Comparison of ENCODE assay signal across 10 cellular contexts in genomic region chr2:96485350-96485749, GRCh38. TPM values are rescaled to one million over a fixed set of nuclear protein-coding genes. Genes with fewer than 3 reads are reported as not detected.
DNase-seq lines count a peak whose midpoint lies in the region; ATAC-seq, FAIRE-seq and TF ChIP-seq lines count a peak whose summit lies in the region.
"Had no signal": no experiment of that assay in that cellular context is flagged by ENCODE, and none has a peak within 500 bp of the region (broad histone marks: within the 10 kb centered on the region; RNA-seq: fewer than 3 reads in every experiment).

No MANE protein-coding gene starts in this region.

- H3K9me3 ChIP-seq in astrocyte (ENCODE audit: insufficient read depth, low read depth, low read length) (no peaks in the 10 kb centered on the region), lower lobe of right lung (no peaks in the 10 kb centered on the region), thymus (ENCODE audit: control insufficient read depth) (no peaks in the 10 kb centered on the region)

- H3K9ac ChIP-seq in astrocyte (ENCODE audit: low read length), result peak overlapping the region; percentile 77

- H3K36me3 Mint-ChIP-seq in activated T-cell treated with anti-CD3 and anti-CD28 coated beads, Interleukin-2, amount 50 U/mL, for 24 hours (ENCODE audit: low read depth), result peaks cover 8% of the 10 kb centered on the region
- H3K36me3 Mint-ChIP-seq in astrocyte (ENCODE audit: low read depth, unreplicated experiment), result no peaks in the 10 kb centered on the region
- H3K36me3 Mint-ChIP-seq: brain had no signal

- intact Hi-C loops in lower lobe of right lung (cut with DNase I), result no loop called here

- no peaks in the 10 kb centered on the region for H4K20me1 ChIP-seq in astrocyte (ENCODE audit: insufficient read depth, low read length)

- peak in 1 of 2 donors; percentile 10 for ATAC-seq in lower lobe of right lung

- H3K9me3 Mint-ChIP-seq in activated T-cell treated with anti-CD3 and anti-CD28 coated beads, Interleukin-2, amount 50 U/mL, for 24 hours, result peaks cover 2% of the 10 kb centered on the region
- H3K9me3 Mint-ChIP-seq in astrocyte (ENCODE audit: unreplicated experiment), result peaks cover 10% of the 10 kb centered on the region

- H3K4me1 Mint-ChIP-seq in activated T-cell treated with anti-CD3 and anti-CD28 coated beads, Interleukin-2, amount 50 U/mL, for 24 hours (ENCODE audit: low read depth), result peaks cover 48% of the 10 kb centered on the region
- H3K4me1 Mint-ChIP-seq in astrocyte (ENCODE audit: low read depth, unreplicated experiment), result peaks cover 6% of the 10 kb centered on the region

- H3K27ac ChIP-seq in astrocyte (ENCODE audit: low read depth, low read length) (no peak overlapping the region), lower lobe of right lung (peak overlapping the region; percentile 91), thymus (ENCODE audit: low read depth) (peak overlapping the region; percentile 90)

- no peaks in the 10 kb centered on the region for H3K79me2 ChIP-seq in astrocyte (ENCODE audit: insufficient read depth, low read length)

- H3K36me3 ChIP-seq in astrocyte (ENCODE audit: insufficient read depth, low read length) (no peaks in the 10 kb centered on the region), lower lobe of right lung (no peaks in the 10 kb centered on the region), thymus (ENCODE audit: control insufficient read depth, insufficient read depth) (no peaks in the 10 kb centered on the region)

- FAIRE-seq in astrocyte (lab: Jason Lieb, UNC), result no peak

- TF ChIP-seq CTCF in astrocyte (IDR thresholded peaks at IDR 0.05; ENCODE audit: insufficient read depth, low read depth, low read length), result no peak
- TF ChIP-seq CTCF in lower lobe of right lung (IDR thresholded peaks at IDR 0.05), result no peak

- H3K27me3 ChIP-seq in astrocyte (ENCODE audit: insufficient read depth, low read length), result no peaks in the 10 kb centered on the region
- no peaks in the 10 kb centered on the region for H3K27me3 ChIP-seq in lower lobe of right lung (ENCODE audit: low read depth)
- H3K27me3 ChIP-seq in thymus (ENCODE audit: control insufficient read depth, insufficient read depth), result no peaks in the 10 kb centered on the region

- peak overlapping the region; percentile 99 for H3K27ac Mint-ChIP-seq in activated T-cell treated with anti-CD3 and anti-CD28 coated beads, Interleukin-2, amount 50 U/mL, for 24 hours
- H3K27ac Mint-ChIP-seq in astrocyte (ENCODE audit: unreplicated experiment), result no peak overlapping the region

- no peaks in the 10 kb centered on the region for H3K27me3 Mint-ChIP-seq in activated T-cell treated with anti-CD3 and anti-CD28 coated beads, Interleukin-2, amount 50 U/mL, for 24 hours
- H3K27me3 Mint-ChIP-seq in astrocyte (ENCODE audit: low read depth, unreplicated experiment), result peaks cover 2% of the 10 kb centered on the region

- peak overlapping the region; percentile 84 for H3K4me3 Mint-ChIP-seq in activated T-cell treated with anti-CD3 and anti-CD28 coated beads, Interleukin-2, amount 50 U/mL, for 24 hours
- H3K4me3 Mint-ChIP-seq in astrocyte (ENCODE audit: unreplicated experiment), result no peak overlapping the region

- WGBS in thymus, result 86% methylated on average over 9 of the region's 9 CpGs

- H3K4me3 ChIP-seq in astrocyte (ENCODE audit: insufficient read depth, low read depth, low read length) (no peak overlapping the region), lower lobe of right lung (peak overlapping the region; percentile 58), thymus (ENCODE audit: low read length) (no peak overlapping the region)

- peak overlapping the region; percentile 90 for H3K4me2 ChIP-seq in astrocyte (ENCODE audit: low read length)

- H2AFZ ChIP-seq in astrocyte (ENCODE audit: low read depth, low read length), result no peak overlapping the region

- peaks cover 4% of the 10 kb centered on the region for H3K4me1 ChIP-seq in astrocyte (ENCODE audit: insufficient read depth, low read length)
- peaks cover 7% of the 10 kb centered on the region for H3K4me1 ChIP-seq in lower lobe of right lung
- peaks cover 5% of the 10 kb centered on the region for H3K4me1 ChIP-seq in thymus (ENCODE audit: control insufficient read depth, insufficient read depth, low read length)

- no peak for DNase-seq in activated T-cell treated with anti-CD3 and anti-CD28 coated beads, Interleukin-2, amount 50 U/mL, for 24 hours
- no peak for DNase-seq in activated T-cell treated with anti-CD3 and anti-CD28 coated beads, Interleukin-2, amount 50 U/mL, for 1 hour
- no peak for DNase-seq in astrocyte (ENCODE audit: low read depth)
- DNase-seq in lower lobe of right lung, result no peak
- no peak for DNase-seq in CD1c-positive myeloid dendritic cell (ENCODE audit: extremely low spot score)
- no peak for DNase-seq in NCI-H2227 treated with DMSO at 0.1 percent for 48 hours (lab: John Stamatoyannopoulos, UW)
- no peak for DNase-seq in NCI-H187 (lab: John Stamatoyannopoulos, UW)

RNA-seq across cellular contexts. Expression of gene NEURL3, which starts 19.8 kb away (rescaled TPM):
- total RNA-seq in astrocyte, result 0.34 and 0.38 TPM in 2 replicates
- 0.27 TPM for total RNA-seq in lower lobe of right lung
- 1.8 TPM for polyA plus RNA-seq in thymus
- total RNA-seq: SK-MEL-5 had no signal

RNA-seq across cellular contexts. Expression of gene ARID5A, which starts 51.2 kb away (rescaled TPM):
- total RNA-seq in astrocyte, result 11.3 and 11.8 TPM in 2 replicates
- 27.7 TPM for total RNA-seq in lower lobe of right lung
- polyA plus RNA-seq in thymus, result 57.2 TPM
